In the genomic region with DNA sequence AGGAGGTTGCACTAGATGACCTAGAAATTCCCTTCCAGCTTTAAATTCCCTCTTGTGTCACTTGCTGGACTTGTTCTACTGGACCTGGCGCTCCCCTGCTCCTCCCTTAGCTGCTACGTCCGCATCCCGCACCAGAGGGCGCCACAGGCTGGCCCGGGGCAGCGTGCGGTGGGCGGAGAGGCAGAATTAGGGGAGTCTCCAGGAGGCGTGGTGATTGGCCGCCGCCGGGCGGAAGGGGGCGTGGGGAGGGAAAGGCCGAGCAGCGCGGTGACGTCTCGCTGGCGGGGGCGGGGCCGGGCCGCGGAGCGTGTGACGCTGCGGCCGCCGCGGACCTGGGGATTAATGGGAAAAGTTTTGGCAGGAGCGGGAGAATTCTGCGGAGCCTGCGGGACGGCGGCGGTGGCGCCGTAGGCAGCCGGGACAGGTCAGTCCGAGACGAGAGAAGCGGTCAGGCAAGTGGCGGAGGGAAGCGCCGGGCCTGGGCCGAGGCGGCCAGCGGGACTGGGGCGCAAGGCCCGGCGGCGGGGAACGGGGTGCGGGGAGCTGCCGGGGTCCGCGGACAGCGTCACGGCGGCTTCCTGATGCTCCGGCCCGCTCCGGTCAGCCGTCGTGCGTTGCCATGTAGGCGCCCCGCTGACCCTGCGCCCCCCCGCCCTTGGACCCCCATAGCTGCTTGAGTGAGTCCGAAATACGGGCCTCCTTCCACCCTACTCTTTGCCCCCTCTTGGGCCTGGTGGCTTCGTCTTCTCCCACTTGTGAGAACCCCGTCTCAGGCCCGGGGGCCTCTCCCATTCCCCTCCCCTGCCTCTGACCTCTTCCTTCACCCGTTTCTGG, we compare ENCODE assay signal across 8 cellular contexts. TPM values are rescaled to one million over a fixed set of nuclear protein-coding genes. Genes with fewer than 3 reads are reported as not detected.
DNase-seq lines count a peak whose midpoint lies in the region; ATAC-seq and TF ChIP-seq lines count a peak whose summit lies in the region.

Gene PPARD, plus strand, starts transcription at position 301 of the 834 bp plus-strand sequence. CDS start 68,530 bp downstream, outside the sequence.

- TF ChIP-seq CTCF in lower leg skin (IDR thresholded peaks at IDR 0.05), result peak in 2 of 3 donors; percentile 56 to 96

- peak within 1 kb of the TSS; percentile 89 for H3K27ac ChIP-seq in CD4-positive, CD25-positive, alpha-beta regulatory T cell (ENCODE audit: insufficient read depth, low read length, poor library complexity, severe bottlenecking)

- no peak for TF ChIP-seq POLR2A in lower leg skin (IDR thresholded peaks at IDR 0.05)

- H3K36me3 Mint-ChIP-seq in CD4-positive, CD25-positive, alpha-beta regulatory T cell, result peaks cover 17% of the 10 kb centered on the region

- ATAC-seq in CD4-positive, CD25-positive, alpha-beta regulatory T cell (ENCODE audit: low read depth in 2 of 2), result peak; percentile 98 to 99
- ATAC-seq in GM19395 (IDR thresholded peaks at IDR 0.05; ENCODE audit: unreplicated experiment) (peak; percentile 93), HG03565 (IDR thresholded peaks at IDR 0.05; ENCODE audit: unreplicated experiment) (peak; percentile 91)

- peak within 1 kb of the TSS; percentile 92 to 95 (median 93) for H3K27ac Mint-ChIP-seq in CD4-positive, CD25-positive, alpha-beta regulatory T cell

- peak within 1 kb of the TSS; percentile 92 to 98 (median 97) for H3K4me3 Mint-ChIP-seq in CD4-positive, CD25-positive, alpha-beta regulatory T cell

- peaks cover 49% of the 10 kb centered on the region for H3K4me1 ChIP-seq in CD4-positive, CD25-positive, alpha-beta regulatory T cell (ENCODE audit: control insufficient read depth, insufficient read depth, low read length, poor library complexity, severe bottlenecking)

- intact Hi-C loops in lower leg skin (cut with DNase I; ENCODE audit: low total_unique reads), result loop anchor here (5.0 kb wide), 1 partner anchor 125 kb away; the partner anchor contains the start of gene RPL10A

- 0% methylated on average over 68 to 74 of the region's 77 CpGs for WGBS in lower leg skin, 2 donors

- peak within 1 kb of the TSS; percentile 88 for H3K4me3 ChIP-seq in CD4-positive, CD25-positive, alpha-beta regulatory T cell (ENCODE audit: low read depth, low read length)
- peak within 1 kb of the TSS; percentile 51 for H3K4me3 ChIP-seq in lower leg skin (ENCODE audit: low read depth, poor library complexity, severe bottlenecking)

- H3K36me3 ChIP-seq in CD4-positive, CD25-positive, alpha-beta regulatory T cell (ENCODE audit: control insufficient read depth, insufficient read depth, low read length), result peaks cover 10% of the 10 kb centered on the region

- H3K4me1 Mint-ChIP-seq in CD4-positive, CD25-positive, alpha-beta regulatory T cell, result peaks cover 4 to 54% (median 39%) of the 10 kb centered on the region in 4 donors

- H3K27me3 ChIP-seq in CD4-positive, CD25-positive, alpha-beta regulatory T cell (ENCODE audit: control insufficient read depth, insufficient read depth, low read length), result no peaks in the 10 kb centered on the region

- no peaks in the 10 kb centered on the region for H3K9me3 Mint-ChIP-seq in CD4-positive, CD25-positive, alpha-beta regulatory T cell

- no peaks in the 10 kb centered on the region for H3K9me3 ChIP-seq in CD4-positive, CD25-positive, alpha-beta regulatory T cell (ENCODE audit: control insufficient read depth in 2 of 2, low read length in 2 of 2)

- H3K27me3 Mint-ChIP-seq in CD4-positive, CD25-positive, alpha-beta regulatory T cell, result no peaks in the 10 kb centered on the region

- DNase-seq in CD4-positive, CD25-positive, alpha-beta regulatory T cell, result peak; percentile 94 to 97 (median 95)
- peak; percentile 94 for DNase-seq in NCI-H748 treated with DMSO at 0.1 percent for 48 hours (lab: John Stamatoyannopoulos, UW)
- peak; percentile 95 to 96 for DNase-seq in activated CD4-positive, alpha-beta T cell treated with anti-CD3 and anti-CD28 coated beads, Interleukin-2, amount 50 U/mL, for 4 hours
- peak; percentile 97 for DNase-seq in dermis blood vessel endothelial cell
- peak; percentile 97 to 100 for DNase-seq in lower leg skin (ENCODE audit: low spot score in 2 of 2)
- peak; percentile 98 for DNase-seq in stimulated activated CD4-positive, alpha-beta T cell treated with anti-CD3 and anti-CD28 coated beads, Interleukin-4, amount 100 ng/mL, for 48 hours (ENCODE audit: low read depth in 2 of 2)

RNA-seq across cellular contexts. Expression of gene PPARD, which starts in this region (rescaled TPM):
- 37.3 TPM for total RNA-seq in CD4-positive, CD25-positive, alpha-beta regulatory T cell
- polyA plus RNA-seq in CD4-positive, CD25-positive, alpha-beta regulatory T cell, result 1 to 10 TPM; 3.8 to 6.6 (median 5.1) TPM
- total RNA-seq in dermis blood vessel endothelial cell (9.7 and 18.1 TPM in 2 replicates), lower leg skin (10 to 100 TPM; 22.6 to 33.8 (median 27.1) TPM)

Comparison
In these comparisons a context has a peak if more than half of its experiments do, and no peak if none do; other contexts are left out.
1. Peak in every context shown above with its lines: DNase-seq, ATAC-seq, H3K4me3 ChIP-seq and H3K27ac ChIP-seq.